ENCODE assay signal across 16 cellular contexts in genomic region chr22:49829044-49829719, GRCh38. TPM values are rescaled to one million over a fixed set of nuclear protein-coding genes. Genes with fewer than 3 reads are reported as not detected.
DNase-seq lines count a peak whose midpoint lies in the region; ATAC-seq and TF ChIP-seq lines count a peak whose summit lies in the region.
"Had no signal": no experiment of that assay in that cellular context is flagged by ENCODE, and none has a peak within 500 bp of the region (broad histone marks: within the 10 kb centered on the region; RNA-seq: fewer than 3 reads in every experiment).

No MANE protein-coding gene starts in this region.

- peak; percentile 46 for DNase-seq in activated naive CD4-positive, alpha-beta T cell treated with anti-CD3 and anti-CD28 coated beads, Interleukin-2, amount 10 ng/mL, durations not matched to agents 7 days and 5 days
- DNase-seq in activated naive CD4-positive, alpha-beta T cell (lab: John Stamatoyannopoulos, UW), result no peak
- DNase-seq in WTC11 (ENCODE audit: low spot score) (no peak), endodermal cell (no peak), pons (ENCODE audit: low spot score) (no peak), NCI-H1694 treated with DMSO at 0.1 percent for 48 hours (lab: John Stamatoyannopoulos, UW) (no peak)
- no peak for DNase-seq in stimulated activated naive B cell treated with anti-CD40 and anti-IgM and Interleukin-4, amounts not matched to agents 10 μg/mL and 1 μg/mL and 100 μg/mL, for 72 hours
- DNase-seq: brain microvascular endothelial cell; DMS53; effector CD8-positive, alpha-beta T cell; foreskin keratinocyte; midbrain; NCI-H1930; stimulated activated CD8-positive, alpha-beta memory T cell treated with anti-CD3 and anti-CD28 coated beads, Interleukin-4, amount 100 ng/mL, for 48 hours had no signal

- H3K9me3 Mint-ChIP-seq in activated naive CD4-positive, alpha-beta T cell treated with anti-CD3 and anti-CD28 coated beads, Interleukin-2, amount 10 ng/mL, durations not matched to agents 7 days and 5 days, result peaks cover 4% of the 10 kb centered on the region
- peaks cover 32% of the 10 kb centered on the region for H3K9me3 Mint-ChIP-seq in WTC11
- H3K9me3 Mint-ChIP-seq in endodermal cell, result peaks cover 33% of the 10 kb centered on the region
- peaks cover 0 to 1% of the 10 kb centered on the region in 2 donors for H3K9me3 Mint-ChIP-seq in stimulated activated naive B cell treated with anti-CD40 and anti-IgM and Interleukin-4, amounts not matched to agents 10 μg/mL and 1 μg/mL and 100 μg/mL, for 72 hours

- H3K27me3 Mint-ChIP-seq in activated naive CD4-positive, alpha-beta T cell treated with anti-CD3 and anti-CD28 coated beads, Interleukin-2, amount 10 ng/mL, durations not matched to agents 7 days and 5 days, result peaks cover 21% of the 10 kb centered on the region
- H3K27me3 Mint-ChIP-seq in WTC11 (ENCODE audit: low read depth) (peaks cover 39% of the 10 kb centered on the region), endodermal cell (ENCODE audit: insufficient read depth) (peaks cover 31% of the 10 kb centered on the region)
- H3K27me3 Mint-ChIP-seq in stimulated activated naive B cell treated with anti-CD40 and anti-IgM and Interleukin-4, amounts not matched to agents 10 μg/mL and 1 μg/mL and 100 μg/mL, for 72 hours, result peaks cover 0 to 7% of the 10 kb centered on the region in 2 donors

- H3K36me3 ChIP-seq in endodermal cell (ENCODE audit: control insufficient read depth, insufficient read depth, low read length), result peaks cover 13% of the 10 kb centered on the region
- H3K36me3 ChIP-seq: brain microvascular endothelial cell had no signal

- no peak overlapping the region for H3K4me3 ChIP-seq in endodermal cell (ENCODE audit: low read length)

- H3K9me3 ChIP-seq in endodermal cell (ENCODE audit: control insufficient read depth, low read length), result peaks cover 7% of the 10 kb centered on the region

- no peaks in the 10 kb centered on the region for H3K4me1 ChIP-seq in endodermal cell (ENCODE audit: control insufficient read depth, insufficient read depth, low read length)

- ATAC-seq in WTC11 (no peak), GM21825 (IDR thresholded peaks at IDR 0.05; ENCODE audit: unreplicated experiment) (no peak)
- ATAC-seq in stimulated activated naive B cell treated with anti-CD40 and anti-IgM and Interleukin-4, amounts not matched to agents 10 μg/mL and 1 μg/mL and 100 μg/mL, for 72 hours (replicated peaks), result no peak
- ATAC-seq: foreskin keratinocyte had no signal

- H3K27ac ChIP-seq in endodermal cell (ENCODE audit: low read depth, low read length), result no peak overlapping the region
- H3K27ac ChIP-seq: brain microvascular endothelial cell, foreskin keratinocyte, KMS-11 had no signal

- 97 to 98% methylated on average over 7 to 14 of the region's 14 CpGs for WGBS in endodermal cell (ENCODE audit: insufficient coverage in 1 of 2, insufficient read length in 1 of 2), 2 experiments

- peaks cover 48% of the 10 kb centered on the region for H3K4me1 Mint-ChIP-seq in activated naive CD4-positive, alpha-beta T cell treated with anti-CD3 and anti-CD28 coated beads, Interleukin-2, amount 10 ng/mL, durations not matched to agents 7 days and 5 days
- H3K4me1 Mint-ChIP-seq in WTC11 (peaks cover 16% of the 10 kb centered on the region), endodermal cell (peaks cover 19% of the 10 kb centered on the region)
- peaks cover 33 to 49% of the 10 kb centered on the region in 2 donors for H3K4me1 Mint-ChIP-seq in stimulated activated naive B cell treated with anti-CD40 and anti-IgM and Interleukin-4, amounts not matched to agents 10 μg/mL and 1 μg/mL and 100 μg/mL, for 72 hours

- no peaks in the 10 kb centered on the region for H3K27me3 ChIP-seq in endodermal cell (ENCODE audit: control insufficient read depth, insufficient read depth, low read length, poor library complexity, severe bottlenecking)
- H3K27me3 ChIP-seq: brain microvascular endothelial cell, foreskin keratinocyte had no signal

- H3K9ac ChIP-seq in endodermal cell (ENCODE audit: extremely low read depth, low read length, poor library complexity, severe bottlenecking), result no peak overlapping the region
- H3K9ac ChIP-seq: KMS-11 had no signal

- TF ChIP-seq CTCF in WTC11 (IDR thresholded peaks at IDR 0.05), result no peak
- no peak for TF ChIP-seq CTCF in endodermal cell (conservative IDR thresholded peaks at IDR 0.05)

- CTCF ChIA-PET in activated naive CD4-positive, alpha-beta T cell treated with anti-CD3 and anti-CD28 coated beads, Interleukin-2, amount 10 ng/mL, durations not matched to agents 7 days and 5 days (lab: Charles Lee), result no interaction called here
- CTCF ChIA-PET in WTC11 (lab: Charles Lee), result no interaction called here

- POLR2A ChIA-PET in WTC11 (lab: Charles Lee), result no interaction called here

- H3K27ac Mint-ChIP-seq in activated naive CD4-positive, alpha-beta T cell treated with anti-CD3 and anti-CD28 coated beads, Interleukin-2, amount 10 ng/mL, durations not matched to agents 7 days and 5 days, result peak overlapping the region; percentile 97
- no peak overlapping the region for H3K27ac Mint-ChIP-seq in WTC11
- H3K27ac Mint-ChIP-seq in endodermal cell, result no peak overlapping the region
- H3K27ac Mint-ChIP-seq in stimulated activated naive B cell treated with anti-CD40 and anti-IgM and Interleukin-4, amounts not matched to agents 10 μg/mL and 1 μg/mL and 100 μg/mL, for 72 hours, result peak overlapping the region; percentile 67

- peak overlapping the region; percentile 70 for H3K4me3 Mint-ChIP-seq in activated naive CD4-positive, alpha-beta T cell treated with anti-CD3 and anti-CD28 coated beads, Interleukin-2, amount 10 ng/mL, durations not matched to agents 7 days and 5 days
- H3K4me3 Mint-ChIP-seq in WTC11, result peak overlapping the region; percentile 40; the same call in 1 of the 2 replicates
- peak overlapping the region; percentile 80 for H3K4me3 Mint-ChIP-seq in endodermal cell
- H3K4me3 Mint-ChIP-seq in stimulated activated naive B cell treated with anti-CD40 and anti-IgM and Interleukin-4, amounts not matched to agents 10 μg/mL and 1 μg/mL and 100 μg/mL, for 72 hours, result peak overlapping the region; percentile 29 to 39

- H3K36me3 Mint-ChIP-seq in activated naive CD4-positive, alpha-beta T cell treated with anti-CD3 and anti-CD28 coated beads, Interleukin-2, amount 10 ng/mL, durations not matched to agents 7 days and 5 days, result peaks cover 20% of the 10 kb centered on the region
- H3K36me3 Mint-ChIP-seq in WTC11, result peaks cover 33% of the 10 kb centered on the region
- peaks cover 22% of the 10 kb centered on the region for H3K36me3 Mint-ChIP-seq in endodermal cell (ENCODE audit: low read depth)
- peaks cover 7 to 15% of the 10 kb centered on the region in 2 donors for H3K36me3 Mint-ChIP-seq in stimulated activated naive B cell treated with anti-CD40 and anti-IgM and Interleukin-4, amounts not matched to agents 10 μg/mL and 1 μg/mL and 100 μg/mL, for 72 hours

TF ChIP-seq in WTC11, 78 proteins besides CTCF, POLR2A, EP300 and RAD21 (continues in another document):
- TF ChIP-seq ZNF219 (CRISPR knock-in tag; IDR thresholded peaks at IDR 0.05; ENCODE audit: borderline replicate concordance) (no peak), E2F5 (CRISPR knock-in tag; IDR thresholded peaks at IDR 0.05) (no peak), ZNF423 (CRISPR knock-in tag; IDR thresholded peaks at IDR 0.05) (no peak), NR1H2 (CRISPR knock-in tag; IDR thresholded peaks at IDR 0.05) (no peak), ELF4 (CRISPR knock-in tag; IDR thresholded peaks at IDR 0.05; ENCODE audit: low read depth) (no peak), STAT6 (CRISPR knock-in tag; conservative IDR thresholded peaks at IDR 0.05; ENCODE audit: low read depth) (no peak)
- TF ChIP-seq, protein P1, sequence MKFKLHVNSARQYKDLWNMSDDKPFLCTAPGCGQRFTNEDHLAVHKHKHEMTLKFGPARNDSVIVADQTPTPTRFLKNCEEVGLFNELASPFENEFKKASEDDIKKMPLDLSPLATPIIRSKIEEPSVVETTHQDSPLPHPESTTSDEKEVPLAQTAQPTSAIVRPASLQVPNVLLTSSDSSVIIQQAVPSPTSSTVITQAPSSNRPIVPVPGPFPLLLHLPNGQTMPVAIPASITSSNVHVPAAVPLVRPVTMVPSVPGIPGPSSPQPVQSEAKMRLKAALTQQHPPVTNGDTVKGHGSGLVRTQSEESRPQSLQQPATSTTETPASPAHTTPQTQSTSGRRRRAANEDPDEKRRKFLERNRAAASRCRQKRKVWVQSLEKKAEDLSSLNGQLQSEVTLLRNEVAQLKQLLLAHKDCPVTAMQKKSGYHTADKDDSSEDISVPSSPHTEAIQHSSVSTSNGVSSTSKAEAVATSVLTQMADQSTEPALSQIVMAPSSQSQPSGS (CRISPR knock-in tag; IDR thresholded peaks at IDR 0.05; ENCODE audit: borderline replicate concordance, low read depth), result no peak

RNA-seq across cellular contexts. Expression of gene BRD1, which starts 1.5 kb away (rescaled TPM):
- total RNA-seq in WTC11 (2021) (36.4 to 37.9 TPM (median 36.6 TPM) in 3 replicates), endodermal cell (10 to 100 TPM; 49.5 to 54.9 TPM)
- polyA plus RNA-seq in endodermal cell (2013, experiment 1 of 2), result 39.8 TPM
- polyA plus RNA-seq in endodermal cell (2013, experiment 2 of 2), result 36.7 TPM

RNA-seq across cellular contexts. Expression of gene ZBED4, which starts 24.5 kb away (rescaled TPM):
- total RNA-seq in WTC11 (2021), result 24.7 to 29.2 TPM (median 24.8 TPM) in 3 replicates
- total RNA-seq in endodermal cell, result 10 to 100 TPM; 22.0 to 26.6 TPM
- polyA plus RNA-seq in endodermal cell (2013, experiment 1 of 2), result 31.2 TPM
- polyA plus RNA-seq in endodermal cell (2013, experiment 2 of 2), result 29.0 TPM

Comparison
In these comparisons a context has a peak if more than half of its experiments do, and no peak if none do; other contexts are left out.
1. H3K27ac Mint-ChIP-seq: peak in activated naive CD4-positive, alpha-beta T cell treated with anti-CD3 and anti-CD28 coated beads, Interleukin-2, amount 10 ng/mL, durations not matched to agents 7 days and 5 days (single experiment) and stimulated activated naive B cell treated with anti-CD40 and anti-IgM and Interleukin-4, amounts not matched to agents 10 μg/mL and 1 μg/mL and 100 μg/mL, for 72 hours (single experiment); none in WTC11 (single experiment) and endodermal cell (single experiment).
2. Peak in every context shown above with its lines, with median percentiles within 50 percentile points of each other: H3K4me3 Mint-ChIP-seq.